8 cellular contexts compared by ENCODE assay signal in genomic region chr16:3021449-3022207, GRCh38. TPM values are rescaled to one million over a fixed set of nuclear protein-coding genes. Genes with fewer than 3 reads are reported as not detected.
DNase-seq lines count a peak whose midpoint lies in the region; ATAC-seq and TF ChIP-seq lines count a peak whose summit lies in the region.

No MANE protein-coding gene starts in this region.

- H3K9me3 ChIP-seq in lower lobe of right lung = no peaks in the 10 kb centered on the region

- H3K36me3 ChIP-seq in lower lobe of right lung = peaks cover 9% of the 10 kb centered on the region

- peak overlapping the region; percentile 77 for H3K4me3 ChIP-seq in lower lobe of right lung

- intact Hi-C loops in lower lobe of right lung (cut with DNase I) = no loop called here

- peak; percentile 33 for TF ChIP-seq CTCF in lower lobe of right lung (IDR thresholded peaks at IDR 0.05)

- peak overlapping the region; percentile 94 for H3K27ac ChIP-seq in lower lobe of right lung

- DNase-seq in NCI-H510A treated with DMSO at 0.1 percent for 48 hours (lab: John Stamatoyannopoulos, UW) = peak; percentile 12
- DNase-seq in NCI-H510A (lab: John Stamatoyannopoulos, UW) = no peak
- DNase-seq in NCI-H446 treated with DMSO at 0.1 percent for 48 hours (lab: John Stamatoyannopoulos, UW) = peak; percentile 42
- DNase-seq in activated CD4-positive, alpha-beta T cell treated with anti-CD3 and anti-CD28 coated beads, Interleukin-2, amount 50 U/mL, for 48 hours = peak; percentile 87 to 90
- peak; percentile 74 for DNase-seq in dermis blood vessel endothelial cell
- peak; percentile 90 for DNase-seq in lower lobe of right lung
- peak; percentile 60 to 82 (median 81) for DNase-seq in stimulated activated CD4-positive, alpha-beta T cell treated with anti-CD3 and anti-CD28 coated beads, TNF-alpha, amount 100 ng/mL, for 4 hours (ENCODE audit: low read depth in 3 of 3)

- peaks cover 18% of the 10 kb centered on the region for H3K27me3 ChIP-seq in lower lobe of right lung (ENCODE audit: low read depth)

- ATAC-seq in lower lobe of right lung (peak; percentile 65 to 77), GM21381 (IDR thresholded peaks at IDR 0.05; ENCODE audit: unreplicated experiment) (no peak)

- H3K4me1 ChIP-seq in lower lobe of right lung = peaks cover 66% of the 10 kb centered on the region

RNA-seq across cellular contexts. Expression of gene TNFRSF12A, which starts 1.5 kb away (rescaled TPM):
- total RNA-seq in dermis blood vessel endothelial cell = 45.4 and 48.2 TPM in 2 replicates
- total RNA-seq in lower lobe of right lung = 28.8 TPM

RNA-seq across cellular contexts. Expression of gene HCFC1R1, which starts 2.1 kb away (rescaled TPM):
- total RNA-seq in dermis blood vessel endothelial cell (2.6 and 5.2 TPM in 2 replicates), lower lobe of right lung (43.2 TPM)

RNA-seq across cellular contexts. Expression of gene THOC6, which starts 2.2 kb away (rescaled TPM):
- 21.4 and 25.4 TPM in 2 replicates for total RNA-seq in dermis blood vessel endothelial cell
- total RNA-seq in lower lobe of right lung = 26.8 TPM

RNA-seq across cellular contexts. Expression of gene CLDN6, which starts 3.6 kb away (rescaled TPM):
- not detected in 2 replicates for total RNA-seq in dermis blood vessel endothelial cell
- total RNA-seq in lower lobe of right lung = not detected

RNA-seq across cellular contexts. Expression of gene CLDN9, which starts 8.9 kb away (rescaled TPM):
- total RNA-seq in dermis blood vessel endothelial cell = not detected in 2 replicates
- 1.0 TPM for total RNA-seq in lower lobe of right lung
